Comparison of ENCODE assay signal across 15 cellular contexts in genomic region chr3:148643389-148643840, GRCh38. TPM values are rescaled to one million over a fixed set of nuclear protein-coding genes. Genes with fewer than 3 reads are reported as not detected.
DNase-seq lines count a peak whose midpoint lies in the region; ATAC-seq, FAIRE-seq and TF ChIP-seq lines count a peak whose summit lies in the region.
"Had no signal": no experiment of that assay in that cellular context is flagged by ENCODE, and none has a peak within 500 bp of the region (broad histone marks: within the 10 kb centered on the region; RNA-seq: fewer than 3 reads in every experiment).

No MANE protein-coding gene starts in this region.

- H3K27ac ChIP-seq in astrocyte (ENCODE audit: low read depth, low read length) = peak overlapping the region; percentile 45
- H3K27ac ChIP-seq in heart left ventricle = peak overlapping the region in 8 of 12 donors; percentile 7 to 63 (median 38)
- peak overlapping the region in 2 of 4 donors; percentile 11 to 21 for H3K27ac ChIP-seq in transverse colon
- H3K27ac ChIP-seq: suprapubic skin had no signal

- H3K79me2 ChIP-seq in astrocyte (ENCODE audit: insufficient read depth, low read length) = no peaks in the 10 kb centered on the region

- DNase-seq in GM04504 (ENCODE audit: low read depth) = peak; percentile 40
- DNase-seq in astrocyte (ENCODE audit: low read depth) = peak; percentile 90
- no peak for DNase-seq in heart left ventricle
- DNase-seq in sciatic nerve (ENCODE audit: low spot score) = no peak
- DNase-seq in stimulated activated naive CD8-positive, alpha-beta T cell treated with anti-CD3 and anti-CD28 coated beads, Interleukin-15, Interleukin-2, amounts not matched to agents 100 U/mL and 50 U/mL, for 24 hours = no peak
- no peak for DNase-seq in H54 (ENCODE audit: insufficient read length, low spot score)
- DNase-seq in transverse colon = no peak
- DNase-seq: DMS 273 treated with DMSO at 0.1 percent for 48 hours; naive thymus-derived CD8-positive, alpha-beta T cell; stimulated activated CD4-positive, alpha-beta T cell treated with anti-CD3 and anti-CD28 coated beads, Interleukin-4, amount 100 ng/mL, for 1 hour had no signal

- H3K4me2 ChIP-seq in astrocyte (ENCODE audit: low read length) = peak overlapping the region; percentile 42

- H3K4me1 ChIP-seq in astrocyte (ENCODE audit: insufficient read depth, low read length) (peaks cover 19% of the 10 kb centered on the region), heart left ventricle (peaks cover 0 to 23% (median 0%) of the 10 kb centered on the region in 12 donors), transverse colon (peaks cover 0 to 14% (median 4%) of the 10 kb centered on the region in 4 donors)
- H3K4me1 ChIP-seq: suprapubic skin had no signal

- TF ChIP-seq EP300 in transverse colon (IDR thresholded peaks at IDR 0.05; ENCODE audit: low read depth) = no peak

- peak overlapping the region; percentile 57 for H2AFZ ChIP-seq in astrocyte (ENCODE audit: low read depth, low read length)

- no peaks in the 10 kb centered on the region for H3K36me3 Mint-ChIP-seq in astrocyte (ENCODE audit: low read depth, unreplicated experiment)
- H3K36me3 Mint-ChIP-seq: brain; naive thymus-derived CD8-positive, alpha-beta T cell had no signal

- peaks cover 26% of the 10 kb centered on the region for H3K4me1 Mint-ChIP-seq in astrocyte (ENCODE audit: low read depth, unreplicated experiment)
- H3K4me1 Mint-ChIP-seq: naive thymus-derived CD8-positive, alpha-beta T cell had no signal

- H3K36me3 ChIP-seq in astrocyte (ENCODE audit: insufficient read depth, low read length) (no peaks in the 10 kb centered on the region), heart left ventricle (no peaks in the 10 kb centered on the region), transverse colon (no peaks in the 10 kb centered on the region)
- H3K36me3 ChIP-seq: suprapubic skin had no signal

- FAIRE-seq in astrocyte (lab: Jason Lieb, UNC) = peak; percentile 73
- no peak for FAIRE-seq in H54 (lab: Jason Lieb, UNC)

- intact Hi-C loops in heart left ventricle (cut with DNase I) (no loop called here), sciatic nerve (cut with DNase I) (no loop called here), transverse colon (cut with DNase I; ENCODE audit: low total_unique reads) (no loop called here)

- no peaks in the 10 kb centered on the region for H3K27me3 Mint-ChIP-seq in astrocyte (ENCODE audit: low read depth, unreplicated experiment)
- H3K27me3 Mint-ChIP-seq: brain; naive thymus-derived CD8-positive, alpha-beta T cell had no signal

- H3K9me3 ChIP-seq in astrocyte (ENCODE audit: insufficient read depth, low read depth, low read length) = no peaks in the 10 kb centered on the region
- no peaks in the 10 kb centered on the region for H3K9me3 ChIP-seq in heart left ventricle
- no peaks in the 10 kb centered on the region for H3K9me3 ChIP-seq in transverse colon
- H3K9me3 ChIP-seq: suprapubic skin had no signal

- no peaks in the 10 kb centered on the region for H3K9me3 Mint-ChIP-seq in astrocyte (ENCODE audit: unreplicated experiment)
- H3K9me3 Mint-ChIP-seq: brain; T-helper 1 cell treated with Interleukin-12 subunit alpha and Interleukin-12 subunit beta and Interleukin-4 antibody, amounts not matched to agents 30 μg/mL and 1 μg/mL, for 36 hours had no signal

- no peak overlapping the region for H3K4me3 Mint-ChIP-seq in astrocyte (ENCODE audit: unreplicated experiment)
- H3K4me3 Mint-ChIP-seq: brain; naive thymus-derived CD8-positive, alpha-beta T cell; T-helper 1 cell treated with Interleukin-12 subunit alpha and Interleukin-12 subunit beta and Interleukin-4 antibody, amounts not matched to agents 30 μg/mL and 1 μg/mL, for 36 hours had no signal

- no peak for TF ChIP-seq CTCF in astrocyte (IDR thresholded peaks at IDR 0.05; ENCODE audit: insufficient read depth, low read depth, low read length)
- TF ChIP-seq CTCF in heart left ventricle (IDR thresholded peaks at IDR 0.05) = no peak
- no peak for TF ChIP-seq CTCF in transverse colon (IDR thresholded peaks at IDR 0.05)

- TF ChIP-seq POLR2A in heart left ventricle (IDR thresholded peaks at IDR 0.05) = no peak
- no peak for TF ChIP-seq POLR2A in H54 (IDR thresholded peaks at IDR 0.05; ENCODE audit: low read depth, low read length)
- TF ChIP-seq POLR2A in transverse colon (IDR thresholded peaks at IDR 0.05) = no peak

- H3K27ac Mint-ChIP-seq in astrocyte (ENCODE audit: unreplicated experiment) = peak overlapping the region; percentile 79
- H3K27ac Mint-ChIP-seq: naive thymus-derived CD8-positive, alpha-beta T cell; T-helper 1 cell treated with Interleukin-12 subunit alpha and Interleukin-12 subunit beta and Interleukin-4 antibody, amounts not matched to agents 30 μg/mL and 1 μg/mL, for 36 hours had no signal

- H3K9ac ChIP-seq in astrocyte (ENCODE audit: low read length) = peak overlapping the region; percentile 18

- H4K20me1 ChIP-seq in astrocyte (ENCODE audit: insufficient read depth, low read length) = no peaks in the 10 kb centered on the region

- in situ Hi-C loops in transverse colon (cut with MboI; ENCODE audit: low pct_ligation_motif_present in 1 of 4, low pct_unique_long_range_greater_than_20kb in 1 of 4, low sequenced_read_pairs in 3 of 4) = no loop called here

- ATAC-seq in heart left ventricle (peak in 3 of 4 donors; percentile 50 to 76 (median 55)), sciatic nerve (peak; percentile 74), esophagus mucosa (no peak)
- ATAC-seq in stimulated activated naive CD8-positive, alpha-beta T cell treated with anti-CD3 and anti-CD28 coated beads, Interleukin-15, Interleukin-2, amounts not matched to agents 100 U/mL and 50 U/mL, for 24 hours = no peak
- ATAC-seq: naive thymus-derived CD8-positive, alpha-beta T cell had no signal

- WGBS in heart left ventricle, 4 donors = 47 to 52% (median 49%) methylated on average over 4 of the region's 4 CpGs
- WGBS in transverse colon (ENCODE audit: low coverage in 1 of 2), 2 donors = 50 to 53% methylated on average over 1 to 4 of the region's 4 CpGs

- H3K27me3 ChIP-seq in astrocyte (ENCODE audit: insufficient read depth, low read length) (no peaks in the 10 kb centered on the region), heart left ventricle (no peaks in the 10 kb centered on the region), transverse colon (no peaks in the 10 kb centered on the region)
- H3K27me3 ChIP-seq: suprapubic skin had no signal

- H3K4me3 ChIP-seq in astrocyte (ENCODE audit: insufficient read depth, low read depth, low read length) (no peak overlapping the region), heart left ventricle (no peak overlapping the region), transverse colon (no peak overlapping the region)
- H3K4me3 ChIP-seq: suprapubic skin had no signal

RNA-seq across cellular contexts. Expression of gene AGTR1, which starts 54.3 kb away (rescaled TPM):
- total RNA-seq in astrocyte (0.61 and 0.91 TPM in 2 replicates), heart left ventricle (10 to 100 TPM in 1 of 9 donors, 1 to 10 TPM in 3, under 1 TPM in 5; 0.40 to 12.6 (median 1.00) TPM), sciatic nerve (7.2 TPM), transverse colon (10 to 100 TPM in 1 of 4 donors, 1 to 10 TPM in 3; 1.8 to 10.2 (median 8.2) TPM), esophagus mucosa (0.24 TPM)
- polyA plus RNA-seq in heart left ventricle = 1 to 10 TPM; 1.5 to 1.9 TPM
- total RNA-seq: activated CD8-positive, alpha-beta memory T cell treated with anti-CD3 and anti-CD28 coated beads for 36 hours; naive thymus-derived CD8-positive, alpha-beta T cell had no signal
- polyA plus RNA-seq: naive thymus-derived CD8-positive, alpha-beta T cell had no signal

Comparison
In these comparisons a context has a peak if more than half of its experiments do, and no peak if none do; other contexts are left out.
1. DNase-seq: peak in GM04504 (single experiment) and astrocyte (single experiment); none in heart left ventricle (0 of 5), sciatic nerve (single experiment), stimulated activated naive CD8-positive, alpha-beta T cell treated with anti-CD3 and anti-CD28 coated beads, Interleukin-15, Interleukin-2, amounts not matched to agents 100 U/mL and 50 U/mL, for 24 hours (single experiment), H54 (single experiment) and transverse colon (single experiment).
2. ATAC-seq: peak in heart left ventricle (3 of 4) and sciatic nerve (single experiment); none in stimulated activated naive CD8-positive, alpha-beta T cell treated with anti-CD3 and anti-CD28 coated beads, Interleukin-15, Interleukin-2, amounts not matched to agents 100 U/mL and 50 U/mL, for 24 hours (single experiment) and esophagus mucosa (single experiment).